1 cellular context compared by ENCODE assay signal in the genomic region with DNA sequence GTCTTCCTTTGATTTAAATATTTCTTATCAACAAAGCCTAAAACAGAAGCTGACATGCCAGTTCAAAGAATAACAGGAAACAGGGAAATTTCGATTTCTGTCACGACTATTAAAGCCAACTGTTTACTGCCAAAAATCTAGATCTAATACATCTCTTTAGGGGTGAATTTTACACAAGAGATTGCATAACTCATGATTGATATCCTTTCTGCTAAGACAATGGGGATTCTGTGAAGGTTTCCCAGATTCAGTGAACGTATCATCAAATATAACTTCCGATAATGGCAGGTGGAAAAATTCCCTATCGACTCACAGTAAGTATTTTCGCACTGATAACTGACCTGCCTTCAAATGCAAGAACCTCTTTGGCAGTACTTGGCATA.
TF ChIP-seq lines count a peak whose summit lies in the region.

No MANE protein-coding gene starts in this region.

TF ChIP-seq in HCT116, 20 proteins besides CTCF, POLR2A, EP300 and RAD21:
- TF ChIP-seq MAX (IDR thresholded peaks at IDR 0.05): no peak
- no peak for TF ChIP-seq EGR1 (IDR thresholded peaks at IDR 0.05; ENCODE audit: low read depth)
- no peak for TF ChIP-seq POLR2AphosphoS5 (IDR thresholded peaks at IDR 0.05; ENCODE audit: low read depth, low read length)
- no peak for TF ChIP-seq JUND (IDR thresholded peaks at IDR 0.05)
- TF ChIP-seq SP1 (IDR thresholded peaks at IDR 0.05; ENCODE audit: low read depth): no peak
- TF ChIP-seq CEBPB (IDR thresholded peaks at IDR 0.05; ENCODE audit: low read depth): no peak
- TF ChIP-seq CBX3 (IDR thresholded peaks at IDR 0.05; ENCODE audit: low read depth): no peak
- TF ChIP-seq EZH2phosphoT487 (IDR thresholded peaks at IDR 0.05; ENCODE audit: borderline replicate concordance): no peak
- TF ChIP-seq, protein P1, sequence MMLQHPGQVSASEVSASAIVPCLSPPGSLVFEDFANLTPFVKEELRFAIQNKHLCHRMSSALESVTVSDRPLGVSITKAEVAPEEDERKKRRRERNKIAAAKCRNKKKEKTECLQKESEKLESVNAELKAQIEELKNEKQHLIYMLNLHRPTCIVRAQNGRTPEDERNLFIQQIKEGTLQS (IDR thresholded peaks at IDR 0.05): no peak
- TF ChIP-seq YY1 (IDR thresholded peaks at IDR 0.05; ENCODE audit: extremely low read depth, insufficient replicate concordance, low read depth, low read length): no peak
- TF ChIP-seq FOSL1 (IDR thresholded peaks at IDR 0.05; ENCODE audit: low read depth): no peak
- TF ChIP-seq ELF1 (IDR thresholded peaks at IDR 0.05; ENCODE audit: borderline replicate concordance, low read depth): no peak
- TF ChIP-seq, protein P2, sequence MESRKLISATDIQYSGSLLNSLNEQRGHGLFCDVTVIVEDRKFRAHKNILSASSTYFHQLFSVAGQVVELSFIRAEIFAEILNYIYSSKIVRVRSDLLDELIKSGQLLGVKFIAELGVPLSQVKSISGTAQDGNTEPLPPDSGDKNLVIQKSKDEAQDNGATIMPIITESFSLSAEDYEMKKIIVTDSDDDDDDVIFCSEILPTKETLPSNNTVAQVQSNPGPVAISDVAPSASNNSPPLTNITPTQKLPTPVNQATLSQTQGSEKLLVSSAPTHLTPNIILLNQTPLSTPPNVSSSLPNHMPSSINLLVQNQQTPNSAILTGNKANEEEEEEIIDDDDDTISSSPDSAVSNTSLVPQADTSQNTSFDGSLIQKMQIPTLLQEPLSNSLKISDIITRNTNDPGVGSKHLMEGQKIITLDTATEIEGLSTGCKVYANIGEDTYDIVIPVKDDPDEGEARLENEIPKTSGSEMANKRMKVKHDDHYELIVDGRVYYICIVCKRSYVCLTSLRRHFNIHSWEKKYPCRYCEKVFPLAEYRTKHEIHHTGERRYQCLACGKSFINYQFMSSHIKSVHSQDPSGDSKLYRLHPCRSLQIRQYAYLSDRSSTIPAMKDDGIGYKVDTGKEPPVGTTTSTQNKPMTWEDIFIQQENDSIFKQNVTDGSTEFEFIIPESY (IDR thresholded peaks at IDR 0.05; ENCODE audit: extremely low read depth, insufficient replicate concordance, low read length): no peak
- no peak for TF ChIP-seq ZFX (IDR thresholded peaks at IDR 0.05)
